Comparison of ENCODE assay signal across 17 cellular contexts in the genomic region with DNA sequence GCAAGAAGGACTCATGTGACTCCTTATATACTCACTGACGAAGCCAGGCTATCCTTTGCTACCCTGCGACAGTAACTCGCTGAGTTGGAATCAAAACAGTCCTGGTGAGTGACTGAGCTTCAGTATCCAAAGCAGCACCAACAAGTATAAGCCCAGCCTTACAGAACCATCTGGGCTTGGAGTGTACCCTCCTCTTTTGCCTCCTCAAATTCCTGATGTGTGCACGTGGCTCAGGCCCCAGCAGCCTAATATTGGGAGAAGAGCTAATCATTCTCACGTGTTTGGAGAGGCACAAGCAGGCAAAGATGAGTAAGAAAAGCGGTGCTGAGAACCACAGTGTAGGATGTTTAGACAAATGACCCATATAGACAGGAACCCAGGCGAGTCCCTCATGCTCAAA. TPM values are rescaled to one million over a fixed set of nuclear protein-coding genes. Genes with fewer than 3 reads are reported as not detected.
DNase-seq lines count a peak whose midpoint lies in the region; ATAC-seq and TF ChIP-seq lines count a peak whose summit lies in the region.
"Had no signal": no experiment of that assay in that cellular context is flagged by ENCODE, and none has a peak within 500 bp of the region (broad histone marks: within the 10 kb centered on the region; RNA-seq: fewer than 3 reads in every experiment).

No MANE protein-coding gene starts in this region.

- peaks cover 4% of the 10 kb centered on the region; the same call in 1 of the 2 replicates for H3K4me1 Mint-ChIP-seq in WTC11
- H3K4me1 Mint-ChIP-seq in nephron progenitor cell, result peaks cover 18% of the 10 kb centered on the region

- no peaks in the 10 kb centered on the region for H3K9me3 ChIP-seq in Karpas-422 (ENCODE audit: low read length)
- H3K9me3 ChIP-seq: spleen had no signal

- intact Hi-C loops in posterior cingulate gyrus (cut with DNase I), result no loop called here

- H3K79me2 ChIP-seq in Karpas-422 (ENCODE audit: low read length), result peaks cover 91% of the 10 kb centered on the region

- POLR2A ChIA-PET in WTC11 (lab: Charles Lee), result interaction anchor here (0.5 to 0.6 kb wide), 2 partner anchors 44 to 50 kb away, joined by 3 to 5 read pairs; no protein-coding TSS in a partner anchor

- peak overlapping the region; percentile 53 for H3K27ac ChIP-seq in rectal smooth muscle tissue (ENCODE audit: low read depth, low read length)
- H3K27ac ChIP-seq in Karpas-422 (ENCODE audit: low read length), result no peak overlapping the region
- H3K27ac ChIP-seq: spleen had no signal

- no peaks in the 10 kb centered on the region for H3K9me2 ChIP-seq in Karpas-422 (replicated peaks; ENCODE audit: insufficient read depth, low read length)

- H3K4me3 ChIP-seq in fibroblast of villous mesenchyme (ENCODE audit: low read depth, low read length), result no peak overlapping the region
- no peak overlapping the region for H3K4me3 ChIP-seq in rectal smooth muscle tissue (ENCODE audit: low read length)
- no peak overlapping the region for H3K4me3 ChIP-seq in Karpas-422 (ENCODE audit: low read length)
- H3K4me3 ChIP-seq: spleen had no signal

- H3K36me3 Mint-ChIP-seq in WTC11 (peaks cover 27% of the 10 kb centered on the region), nephron progenitor cell (ENCODE audit: low read depth) (peaks cover 42% of the 10 kb centered on the region)

- DNase-seq in EH (ENCODE audit: low read depth) (peak; percentile 74), WTC11 (ENCODE audit: low spot score) (no peak), fibroblast of villous mesenchyme (ENCODE audit: low read depth) (peak; percentile 67), nephron progenitor cell (no peak), posterior cingulate gyrus (no peak), LoVo (ENCODE audit: low spot score) (no peak), Karpas-422 (no peak)
- DNase-seq: activated CD4-positive, CD25-positive, alpha-beta regulatory T cell treated with anti-CD3 and anti-CD28 coated beads, Interleukin-2, amount 50 U/mL, for 72 hours; activated T-cell treated with anti-CD3 and anti-CD28 coated beads, Interleukin-2, amount 50 U/mL, for 1 hour; amygdala; C1 segment of cervical spinal cord; dermis blood vessel endothelial cell; KG1; NCI-H524 treated with DMSO at 0.1 percent for 48 hours; spleen had no signal

- CTCF ChIA-PET in WTC11 (lab: Charles Lee), result interaction anchor here (1.0 to 1.3 kb wide), 3 partner anchors 31 to 117 kb away, joined by 3 to 6 read pairs (median 3); partner anchors contain the start of gene ARPC3

- H3K36me3 ChIP-seq in rectal smooth muscle tissue (ENCODE audit: control insufficient read depth, insufficient read depth, low read length), result peaks cover 3% of the 10 kb centered on the region
- peaks cover 42% of the 10 kb centered on the region for H3K36me3 ChIP-seq in Karpas-422 (ENCODE audit: insufficient read depth, low read length)

- no peaks in the 10 kb centered on the region for H3K27me3 Mint-ChIP-seq in WTC11 (ENCODE audit: low read depth)
- H3K27me3 Mint-ChIP-seq in nephron progenitor cell (ENCODE audit: low read depth, poor library complexity), result no peaks in the 10 kb centered on the region

- TF ChIP-seq CTCF in WTC11 (IDR thresholded peaks at IDR 0.05) (no peak), fibroblast of villous mesenchyme (IDR thresholded peaks at IDR 0.05; ENCODE audit: insufficient read depth, low read depth, low read length) (no peak), nephron progenitor cell (IDR thresholded peaks at IDR 0.05) (no peak)

- H3K27me3 ChIP-seq in rectal smooth muscle tissue (ENCODE audit: control insufficient read depth, insufficient read depth, low read length) (no peaks in the 10 kb centered on the region), Karpas-422 (ENCODE audit: low read length) (no peaks in the 10 kb centered on the region)
- H3K27me3 ChIP-seq: spleen had no signal

- peaks cover 2% of the 10 kb centered on the region; the same call in 1 of the 2 replicates for H4K20me1 ChIP-seq in Karpas-422 (ENCODE audit: insufficient read depth, low read depth, low read length)

- H2AFZ ChIP-seq in Karpas-422 (ENCODE audit: low read length), result no peak overlapping the region

- ATAC-seq in WTC11, result no peak
- ATAC-seq: HCT116 had no signal

- H3K4me1 ChIP-seq in rectal smooth muscle tissue (ENCODE audit: control insufficient read depth, insufficient read depth, low read length), result peaks cover 22% of the 10 kb centered on the region
- no peaks in the 10 kb centered on the region for H3K4me1 ChIP-seq in Karpas-422 (ENCODE audit: low read length)

- H3K4me3 Mint-ChIP-seq in WTC11 (no peak overlapping the region), nephron progenitor cell (no peak overlapping the region)

- H3K27ac Mint-ChIP-seq in WTC11 (0 out of 2 replicates have a peak overlapping the region, but pooled peaks have one; percentile 26), nephron progenitor cell (no peak overlapping the region)

- no peak overlapping the region for H3K9ac ChIP-seq in rectal smooth muscle tissue (ENCODE audit: low read length)
- no peak overlapping the region for H3K9ac ChIP-seq in Karpas-422 (ENCODE audit: low read length)

- no peaks in the 10 kb centered on the region for H3K9me3 Mint-ChIP-seq in WTC11
- H3K9me3 Mint-ChIP-seq in nephron progenitor cell, result no peaks in the 10 kb centered on the region

- H3K4me2 ChIP-seq in Karpas-422 (ENCODE audit: low read depth, low read length, poor library complexity, severe bottlenecking), result no peak overlapping the region

TF ChIP-seq in WTC11, 78 proteins besides CTCF, POLR2A, EP300 and RAD21 (continues in another document):
- TF ChIP-seq, protein P1, sequence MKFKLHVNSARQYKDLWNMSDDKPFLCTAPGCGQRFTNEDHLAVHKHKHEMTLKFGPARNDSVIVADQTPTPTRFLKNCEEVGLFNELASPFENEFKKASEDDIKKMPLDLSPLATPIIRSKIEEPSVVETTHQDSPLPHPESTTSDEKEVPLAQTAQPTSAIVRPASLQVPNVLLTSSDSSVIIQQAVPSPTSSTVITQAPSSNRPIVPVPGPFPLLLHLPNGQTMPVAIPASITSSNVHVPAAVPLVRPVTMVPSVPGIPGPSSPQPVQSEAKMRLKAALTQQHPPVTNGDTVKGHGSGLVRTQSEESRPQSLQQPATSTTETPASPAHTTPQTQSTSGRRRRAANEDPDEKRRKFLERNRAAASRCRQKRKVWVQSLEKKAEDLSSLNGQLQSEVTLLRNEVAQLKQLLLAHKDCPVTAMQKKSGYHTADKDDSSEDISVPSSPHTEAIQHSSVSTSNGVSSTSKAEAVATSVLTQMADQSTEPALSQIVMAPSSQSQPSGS (CRISPR knock-in tag; IDR thresholded peaks at IDR 0.05; ENCODE audit: borderline replicate concordance, low read depth), result no peak
- TF ChIP-seq FOXJ3 (CRISPR knock-in tag; IDR thresholded peaks at IDR 0.05; ENCODE audit: borderline replicate concordance), result no peak
- TF ChIP-seq ZNF219 (CRISPR knock-in tag; IDR thresholded peaks at IDR 0.05; ENCODE audit: borderline replicate concordance), result no peak
- no peak for TF ChIP-seq ATF3 (CRISPR knock-in tag; conservative IDR thresholded peaks at IDR 0.05)
- TF ChIP-seq ZNF416 (CRISPR knock-in tag; IDR thresholded peaks at IDR 0.05), result no peak
- no peak for TF ChIP-seq RORB (CRISPR knock-in tag; IDR thresholded peaks at IDR 0.05)
- no peak for TF ChIP-seq FOXK1 (CRISPR knock-in tag; IDR thresholded peaks at IDR 0.05)
- TF ChIP-seq ZNF423 (CRISPR knock-in tag; IDR thresholded peaks at IDR 0.05), result no peak
- TF ChIP-seq ZSCAN18 (CRISPR knock-in tag; IDR thresholded peaks at IDR 0.05), result no peak
- TF ChIP-seq, protein P2, sequence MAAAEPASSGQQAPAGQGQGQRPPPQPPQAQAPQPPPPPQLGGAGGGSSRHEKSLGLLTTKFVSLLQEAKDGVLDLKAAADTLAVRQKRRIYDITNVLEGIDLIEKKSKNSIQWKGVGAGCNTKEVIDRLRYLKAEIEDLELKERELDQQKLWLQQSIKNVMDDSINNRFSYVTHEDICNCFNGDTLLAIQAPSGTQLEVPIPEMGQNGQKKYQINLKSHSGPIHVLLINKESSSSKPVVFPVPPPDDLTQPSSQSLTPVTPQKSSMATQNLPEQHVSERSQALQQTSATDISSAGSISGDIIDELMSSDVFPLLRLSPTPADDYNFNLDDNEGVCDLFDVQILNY (CRISPR knock-in tag; IDR thresholded peaks at IDR 0.05), result no peak
- TF ChIP-seq NFE2L1 (CRISPR knock-in tag; IDR thresholded peaks at IDR 0.05), result no peak
- TF ChIP-seq RELA (CRISPR knock-in tag; IDR thresholded peaks at IDR 0.05; ENCODE audit: borderline replicate concordance), result no peak
- no peak for TF ChIP-seq ATF1 (CRISPR knock-in tag; IDR thresholded peaks at IDR 0.05)

RNA-seq across cellular contexts. Expression of gene PPTC7, which starts 34.4 kb away (rescaled TPM):
- 14.2 to 15.6 TPM (median 14.9 TPM) in 3 replicates for total RNA-seq in WTC11 (2021)
- 6.4 and 9.5 TPM in 2 replicates for total RNA-seq in fibroblast of villous mesenchyme
- 16.1 and 27.4 TPM in 2 replicates for total RNA-seq in Karpas-422 (2014; rRNA removed; shearing (Covaris generic); ENCODE audit: low replicate concordance)

RNA-seq across cellular contexts. Expression of gene RAD9B, which starts 46.5 kb away (rescaled TPM):
- total RNA-seq in WTC11 (2021) (0.09 to 0.32 TPM in 2 of 3 replicates, not detected in the other), fibroblast of villous mesenchyme (0.64 and 1.3 TPM in 2 replicates)
- total RNA-seq in Karpas-422 (2014; rRNA removed; shearing (Covaris generic); ENCODE audit: low replicate concordance), result 0.32 and 1.4 TPM in 2 replicates

RNA-seq across cellular contexts. Expression of gene VPS29, which starts 46.8 kb away (rescaled TPM):
- 51.2 to 66.3 TPM (median 54.4 TPM) in 3 replicates for total RNA-seq in WTC11 (2021)
- 88.3 and 93.7 TPM in 2 replicates for total RNA-seq in fibroblast of villous mesenchyme
- 74.6 and 103 TPM in 2 replicates for total RNA-seq in Karpas-422 (2014; rRNA removed; shearing (Covaris generic); ENCODE audit: low replicate concordance)

Comparison
In these comparisons a context has a peak if more than half of its experiments do, and no peak if none do; other contexts are left out.
1. DNase-seq: peak in EH (single experiment) and fibroblast of villous mesenchyme (single experiment); none in WTC11 (single experiment), nephron progenitor cell (single experiment), posterior cingulate gyrus (0 of 10), LoVo (single experiment) and Karpas-422 (single experiment).